18 cellular contexts compared by ENCODE assay signal in genomic region chr15:82870727-82871576, GRCh38.
DNase-seq lines count a peak whose midpoint lies in the region; ATAC-seq, FAIRE-seq and TF ChIP-seq lines count a peak whose summit lies in the region.
"Had no signal": no experiment of that assay in that cellular context is flagged by ENCODE, and none has a peak within 500 bp of the region (broad histone marks: within the 10 kb centered on the region; RNA-seq: fewer than 3 reads in every experiment).

No MANE protein-coding gene starts in this region.

- no peaks in the 10 kb centered on the region for H3K36me3 Mint-ChIP-seq in activated CD4-positive, alpha-beta T cell treated with anti-CD3 and anti-CD28 coated beads for 36 hours (ENCODE audit: low read depth)

- CTCF ChIA-PET in HepG2 (lab: Yijun Ruan, JAX; ENCODE audit: low intra/inter-chr PET ratio, low total read pairs): no interaction called here
- CTCF ChIA-PET in activated CD4-positive, alpha-beta T cell treated with anti-CD3 and anti-CD28 coated beads for 36 hours (lab: Charles Lee): interaction anchor here (1.7 kb wide), 1 partner anchor 22 kb away, joined by 4 read pairs; no protein-coding TSS in a partner anchor

- in situ Hi-C loops in HepG2 (cut with HindIII; ENCODE audit: extremely low pct_ligation_motif_present, low pct_unique_long_range_greater_than_20kb) (no loop called here), GM13976 (cut with MboI; ENCODE audit: low sequenced_read_pairs, unreplicated experiment) (no loop called here)

- H3K4me3 ChIP-seq in right lobe of liver (no peak overlapping the region), HepG2 (replicated peaks in 1 of 3; ENCODE audit: insufficient read depth in 1 of 3, low read depth in 2 of 3, low read length in 3 of 3) (no peak overlapping the region)
- H3K4me3 ChIP-seq: GM23338, left ventricle myocardium inferior had no signal

- FAIRE-seq in HepG2 (lab: Jason Lieb, UNC): no peak

- TF ChIP-seq RAD21 in HepG2 (CRISPR knock-in tag; IDR thresholded peaks at IDR 0.05): no peak

- H3K9me3 ChIP-seq in right lobe of liver: no peaks in the 10 kb centered on the region
- H3K9me3 ChIP-seq in HepG2 (ENCODE audit: low read length): no peaks in the 10 kb centered on the region
- H3K9me3 ChIP-seq: left ventricle myocardium inferior had no signal

- H3K27ac Mint-ChIP-seq in activated CD4-positive, alpha-beta T cell treated with anti-CD3 and anti-CD28 coated beads for 36 hours: no peak overlapping the region
- H3K27ac Mint-ChIP-seq: GM23338; stimulated activated naive CD8-positive, alpha-beta T cell treated with anti-CD3 and anti-CD28 coated beads, Interleukin-15, Interleukin-2, amounts not matched to agents 100 ng/mL and 50 ng/mL, for 24 hours had no signal

- H3K79me2 ChIP-seq in HepG2 (ENCODE audit: insufficient read depth, low read length): no peaks in the 10 kb centered on the region
- H3K79me2 ChIP-seq: parathyroid adenoma had no signal

- H4K20me1 ChIP-seq in HepG2 (ENCODE audit: insufficient read depth, low read length): no peaks in the 10 kb centered on the region

- TF ChIP-seq CTCF in right lobe of liver (IDR thresholded peaks at IDR 0.05) (no peak), HepG2 (CRISPR knock-in tag; IDR thresholded peaks at IDR 0.05) (no peak), GM13976 (IDR thresholded peaks at IDR 0.05; ENCODE audit: borderline replicate concordance, control extremely low read depth, extremely low read depth, insufficient read depth, missing control alignments) (no peak)

- H3K27me3 ChIP-seq in right lobe of liver: no peaks in the 10 kb centered on the region
- H3K27me3 ChIP-seq in HepG2 (ENCODE audit: control insufficient read depth in 1 of 2, insufficient read depth in 2 of 2, low read length in 2 of 2): no peaks in the 10 kb centered on the region

- H3K4me1 ChIP-seq in right lobe of liver: peaks cover 0 to 14% (median 0%) of the 10 kb centered on the region in 4 donors
- peaks cover 14% of the 10 kb centered on the region; the same call in 1 of the 2 replicates for H3K4me1 ChIP-seq in HepG2 (ENCODE audit: insufficient read depth, low read length)
- H3K4me1 ChIP-seq: parathyroid adenoma had no signal

- H3K27ac ChIP-seq in right lobe of liver (peak overlapping the region in 1 of 3 donors; percentile 27), HepG2 (ENCODE audit: extremely low read length, insufficient read depth, low read length) (no peak overlapping the region)
- H3K27ac ChIP-seq: left ventricle myocardium inferior, parathyroid adenoma had no signal

- no peak overlapping the region for H3K4me2 ChIP-seq in HepG2 (ENCODE audit: low read depth, low read length)
- H3K4me2 ChIP-seq: GM23338 had no signal

- 41% methylated on average over 9 of the region's 9 CpGs for WGBS in right lobe of liver (ENCODE audit: insufficient coverage, low coverage, low lambda C conversion rate, missing lambda C conversion rate)
- WGBS in HepG2 (ENCODE audit: low lambda C conversion rate): 69% methylated on average over 8 of the region's 9 CpGs

- POLR2A ChIA-PET in HepG2 (lab: Yijun Ruan, JAX): no interaction called here
- POLR2A ChIA-PET in activated CD4-positive, alpha-beta T cell treated with anti-CD3 and anti-CD28 coated beads for 36 hours (lab: Charles Lee): no interaction called here

- no peak overlapping the region for H3K9ac ChIP-seq in HepG2 (ENCODE audit: insufficient read depth, low read depth, low read length)
- H3K9ac ChIP-seq: parathyroid adenoma had no signal

- TF ChIP-seq EP300 in HepG2 (IDR thresholded peaks at IDR 0.05; ENCODE audit: low read depth in 2 of 2, low read length in 2 of 2) (no peak), HepG2 (CRISPR knock-in tag; IDR thresholded peaks at IDR 0.05; ENCODE audit: borderline replicate concordance) (no peak)

- peak; percentile 65 to 82 (median 74) for ATAC-seq in right lobe of liver
- ATAC-seq in HepG2: no peak; the same call in 2 of the 3 replicates
- no peak for ATAC-seq in activated CD4-positive, alpha-beta T cell treated with anti-CD3 and anti-CD28 coated beads for 36 hours
- ATAC-seq: activated CD4-positive, CD25-positive, alpha-beta regulatory T cell treated with anti-CD3 and anti-CD28 coated beads, Interleukin-2, amount 50 U/mL, for 24 hours; GM23338 had no signal

- intact Hi-C loops in right lobe of liver (cut with DNase I) (no loop called here), HepG2 (cut with micrococcal nuclease; ENCODE audit: unreplicated experiment) (no loop called here)
- intact Hi-C loops in activated CD4-positive, alpha-beta T cell treated with anti-CD3 and anti-CD28 coated beads for 36 hours (cut with DNase I, micrococcal nuclease): no loop called here

- BruUV-seq in HepG2 (replicated peaks; lab: Mats Ljungman, UMichigan): no TSS peak

- no peaks in the 10 kb centered on the region for H3K4me1 Mint-ChIP-seq in activated CD4-positive, alpha-beta T cell treated with anti-CD3 and anti-CD28 coated beads for 36 hours

- H3K9me3 Mint-ChIP-seq in activated CD4-positive, alpha-beta T cell treated with anti-CD3 and anti-CD28 coated beads for 36 hours (ENCODE audit: low read depth): no peaks in the 10 kb centered on the region
- H3K9me3 Mint-ChIP-seq: GM23338; stimulated activated naive CD8-positive, alpha-beta T cell treated with anti-CD3 and anti-CD28 coated beads, Interleukin-15, Interleukin-2, amounts not matched to agents 100 ng/mL and 50 ng/mL, for 24 hours had no signal

- H3K4me3 Mint-ChIP-seq in activated CD4-positive, alpha-beta T cell treated with anti-CD3 and anti-CD28 coated beads for 36 hours: no peak overlapping the region
- H3K4me3 Mint-ChIP-seq: GM23338; stimulated activated naive CD8-positive, alpha-beta T cell treated with anti-CD3 and anti-CD28 coated beads, Interleukin-15, Interleukin-2, amounts not matched to agents 100 ng/mL and 50 ng/mL, for 24 hours had no signal

- no peak for TF ChIP-seq POLR2A in right lobe of liver (IDR thresholded peaks at IDR 0.05)
- no peak for TF ChIP-seq POLR2A in HepG2 (IDR thresholded peaks at IDR 0.05; ENCODE audit: insufficient read depth in 1 of 2, low read depth in 2 of 2, low read length in 2 of 2)

- H2AFZ ChIP-seq in HepG2 (ENCODE audit: low read length): no peak overlapping the region
- H2AFZ ChIP-seq: GM23338, parathyroid adenoma had no signal

- no peaks in the 10 kb centered on the region for H3K27me3 Mint-ChIP-seq in activated CD4-positive, alpha-beta T cell treated with anti-CD3 and anti-CD28 coated beads for 36 hours
- H3K27me3 Mint-ChIP-seq: stimulated activated naive CD8-positive, alpha-beta T cell treated with anti-CD3 and anti-CD28 coated beads, Interleukin-15, Interleukin-2, amounts not matched to agents 100 ng/mL and 50 ng/mL, for 24 hours had no signal

- DNase-seq in right lobe of liver: peak in 1 of 3 donors; percentile 6
- no peak for DNase-seq in HepG2 (ENCODE audit: low spot score)
- DNase-seq in OCI-M2 (lab: John Stamatoyannopoulos, UW; ENCODE audit: unreplicated experiment): peak; percentile 59
- DNase-seq in kidney tubule cell (ENCODE audit: low spot score): peak; percentile 22
- DNase-seq in GM13976 (ENCODE audit: low spot score): no peak
- DNase-seq in NCI-H1694 (lab: John Stamatoyannopoulos, UW): no peak
- DNase-seq in activated CD4-positive, alpha-beta T cell treated with anti-CD3 and anti-CD28 coated beads for 36 hours: no peak
- no peak for DNase-seq in activated effector memory CD4-positive, alpha-beta T cell treated with anti-CD3 and anti-CD28 coated beads, Interleukin-2, amount 50 U/mL, for 16 hours
- DNase-seq: activated gamma-delta T cell treated with Interleukin-2 at 50 U/mL for 16 hours, amygdala, foreskin melanocyte, left ventricle myocardium inferior, NCI-H187, NCI-H524 had no signal

- H3K36me3 ChIP-seq in right lobe of liver: peaks cover 0 to 8% (median 0%) of the 10 kb centered on the region in 4 donors
- no peaks in the 10 kb centered on the region for H3K36me3 ChIP-seq in HepG2 (replicated peaks in 1 of 2; ENCODE audit: control insufficient read depth in 1 of 2, insufficient read depth in 2 of 2, low read length in 2 of 2)
- H3K36me3 ChIP-seq: left ventricle myocardium inferior had no signal

TF ChIP-seq in HepG2, 621 proteins besides CTCF, POLR2A, EP300 and RAD21:
- TF ChIP-seq MAFG (CRISPR knock-in tag; IDR thresholded peaks at IDR 0.05) (no peak), SP5 (CRISPR knock-in tag; IDR thresholded peaks at IDR 0.05; ENCODE audit: borderline replicate concordance, low read depth) (no peak), PPARG (CRISPR knock-in tag; conservative IDR thresholded peaks at IDR 0.05) (no peak), ZNF644 (CRISPR knock-in tag; IDR thresholded peaks at IDR 0.05; ENCODE audit: low read depth) (no peak), ZNF30 (CRISPR knock-in tag; IDR thresholded peaks at IDR 0.05) (no peak), ZNF549 (CRISPR knock-in tag; IDR thresholded peaks at IDR 0.05) (no peak)

Comparison
In these comparisons a context has a peak if more than half of its experiments do, and no peak if none do; other contexts are left out.
1. ATAC-seq: peak in right lobe of liver (4 of 4); none in HepG2 (single experiment) and activated CD4-positive, alpha-beta T cell treated with anti-CD3 and anti-CD28 coated beads for 36 hours (single experiment).
2. DNase-seq: peak in OCI-M2 (single experiment) and kidney tubule cell (single experiment); none in HepG2 (single experiment), GM13976 (single experiment), NCI-H1694 (single experiment), activated CD4-positive, alpha-beta T cell treated with anti-CD3 and anti-CD28 coated beads for 36 hours (single experiment) and activated effector memory CD4-positive, alpha-beta T cell treated with anti-CD3 and anti-CD28 coated beads, Interleukin-2, amount 50 U/mL, for 16 hours (single experiment).